9 cellular contexts compared by ENCODE assay signal in genomic region chr2:169363027-169363569, GRCh38. TPM values are rescaled to one million over a fixed set of nuclear protein-coding genes. Genes with fewer than 3 reads are reported as not detected.
DNase-seq lines count a peak whose midpoint lies in the region; ATAC-seq and TF ChIP-seq lines count a peak whose summit lies in the region.
"Had no signal": no experiment of that assay in that cellular context is flagged by ENCODE, and none has a peak within 500 bp of the region (broad histone marks: within the 10 kb centered on the region; RNA-seq: fewer than 3 reads in every experiment).

No MANE protein-coding gene starts in this region.

- H3K9ac ChIP-seq in HUES64 (ENCODE audit: low read depth, low read length) (peak overlapping the region; percentile 56), duodenal mucosa (ENCODE audit: low read depth in 1 of 2, low read length in 2 of 2) (peak overlapping the region in 1 of 2 donors; percentile 4)

- H3K9me3 ChIP-seq in HUES64 (ENCODE audit: insufficient read depth, low read depth, low read length): no peaks in the 10 kb centered on the region
- no peaks in the 10 kb centered on the region for H3K9me3 ChIP-seq in duodenal mucosa (ENCODE audit: control insufficient read depth in 1 of 2, low read length in 2 of 2)
- H3K9me3 ChIP-seq in neutrophil: no peaks in the 10 kb centered on the region

- TF ChIP-seq CTCF in neutrophil (IDR thresholded peaks at IDR 0.05): no peak

- DNase-seq in ELR (ENCODE audit: low read depth): peak; percentile 9
- DNase-seq in NCI-H2227 (lab: John Stamatoyannopoulos, UW; ENCODE audit: unreplicated experiment): no peak

- ATAC-seq in GM19463 (IDR thresholded peaks at IDR 0.05; ENCODE audit: unreplicated experiment) (no peak), GM18498 (IDR thresholded peaks at IDR 0.05; ENCODE audit: unreplicated experiment) (no peak), HG03108 (IDR thresholded peaks at IDR 0.05; ENCODE audit: unreplicated experiment) (no peak)

- H3K27ac ChIP-seq in HUES64 (ENCODE audit: low read depth, low read length) (no peak overlapping the region), duodenal mucosa (ENCODE audit: low read depth, low read length) (no peak overlapping the region), neutrophil (no peak overlapping the region)
- H3K27ac ChIP-seq: epithelial cell of prostate had no signal

- H3K36me3 ChIP-seq in HUES64 (ENCODE audit: insufficient read depth, low read length) (no peaks in the 10 kb centered on the region), duodenal mucosa (ENCODE audit: control insufficient read depth in 1 of 2, insufficient read depth in 2 of 2, low read length in 2 of 2) (no peaks in the 10 kb centered on the region), neutrophil (no peaks in the 10 kb centered on the region)

- 6% methylated on average over 11 of the region's 11 CpGs for WGBS in HUES64

- H3K4me1 ChIP-seq in HUES64 (ENCODE audit: insufficient read depth, low read length) (peaks cover 21% of the 10 kb centered on the region; the same call in 1 of the 2 replicates), duodenal mucosa (ENCODE audit: control insufficient read depth in 1 of 2, insufficient read depth in 2 of 2, low read length in 2 of 2) (peaks cover 31 to 38% of the 10 kb centered on the region in 2 donors), neutrophil (ENCODE audit: control insufficient read depth in 1 of 2, insufficient read depth in 1 of 2, low read depth in 1 of 2, low read length in 1 of 2) (peaks cover 43 to 45% of the 10 kb centered on the region in 2 experiments)

- H3K4me3 ChIP-seq in HUES64 (ENCODE audit: low read length) (peak overlapping the region; percentile 56), duodenal mucosa (ENCODE audit: low read depth in 1 of 2, low read length in 2 of 2) (peak overlapping the region; percentile 74 to 85), neutrophil (ENCODE audit: low read depth in 1 of 2, low read length in 1 of 2) (peak overlapping the region; percentile 55 to 68)

- peaks cover 60% of the 10 kb centered on the region for H3K27me3 ChIP-seq in HUES64 (ENCODE audit: insufficient read depth, low read length)
- peaks cover 40 to 44% of the 10 kb centered on the region in 2 donors for H3K27me3 ChIP-seq in duodenal mucosa (ENCODE audit: control insufficient read depth in 1 of 2, insufficient read depth in 2 of 2, low read length in 2 of 2)
- peaks cover 72% of the 10 kb centered on the region for H3K27me3 ChIP-seq in neutrophil

RNA-seq across cellular contexts. Expression of gene LRP2, which starts 0.8 kb away (rescaled TPM):
- polyA plus RNA-seq in HUES64 (2013, experiment 1 of 2): 3.7 TPM
- 8.4 TPM for polyA plus RNA-seq in HUES64 (2013, experiment 2 of 2)
